In the genomic region with DNA sequence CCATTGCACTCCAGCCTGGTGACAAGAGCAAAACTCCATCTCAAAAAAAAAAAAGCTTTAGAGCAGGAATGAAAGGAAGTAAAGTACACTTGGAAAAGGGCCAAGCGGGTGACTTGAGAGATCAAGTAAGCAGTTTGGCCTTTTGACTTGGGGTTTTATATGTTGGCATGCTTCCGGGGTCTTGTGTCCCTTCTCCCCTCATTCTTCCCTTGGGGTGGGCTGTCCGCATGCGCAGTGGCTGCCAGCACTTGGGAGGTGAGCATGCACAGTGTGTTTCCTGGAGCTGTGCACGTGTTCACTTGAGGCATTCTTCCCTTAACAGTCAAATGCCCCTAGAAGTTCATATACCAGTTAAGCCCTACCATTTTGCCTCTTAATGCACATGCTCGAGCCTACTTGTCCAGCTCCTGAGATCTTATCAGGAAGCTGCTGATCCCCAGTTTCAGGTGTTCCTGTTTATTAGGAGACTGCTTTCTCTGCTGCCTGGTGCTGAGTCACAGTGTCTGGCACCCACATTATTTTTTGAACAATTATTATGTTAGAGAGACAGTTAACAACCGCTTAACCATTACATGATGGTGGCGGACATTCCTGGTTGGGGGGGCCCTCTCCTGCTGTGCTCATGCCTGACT, we compare ENCODE assay signal across 1 cellular context.
TF ChIP-seq lines count a peak whose summit lies in the region.

No MANE protein-coding gene starts in this region.

TF ChIP-seq in GM23338, 12 proteins besides CTCF, POLR2A, EP300 and RAD21 (continued from another document):
- TF ChIP-seq, protein P1, sequence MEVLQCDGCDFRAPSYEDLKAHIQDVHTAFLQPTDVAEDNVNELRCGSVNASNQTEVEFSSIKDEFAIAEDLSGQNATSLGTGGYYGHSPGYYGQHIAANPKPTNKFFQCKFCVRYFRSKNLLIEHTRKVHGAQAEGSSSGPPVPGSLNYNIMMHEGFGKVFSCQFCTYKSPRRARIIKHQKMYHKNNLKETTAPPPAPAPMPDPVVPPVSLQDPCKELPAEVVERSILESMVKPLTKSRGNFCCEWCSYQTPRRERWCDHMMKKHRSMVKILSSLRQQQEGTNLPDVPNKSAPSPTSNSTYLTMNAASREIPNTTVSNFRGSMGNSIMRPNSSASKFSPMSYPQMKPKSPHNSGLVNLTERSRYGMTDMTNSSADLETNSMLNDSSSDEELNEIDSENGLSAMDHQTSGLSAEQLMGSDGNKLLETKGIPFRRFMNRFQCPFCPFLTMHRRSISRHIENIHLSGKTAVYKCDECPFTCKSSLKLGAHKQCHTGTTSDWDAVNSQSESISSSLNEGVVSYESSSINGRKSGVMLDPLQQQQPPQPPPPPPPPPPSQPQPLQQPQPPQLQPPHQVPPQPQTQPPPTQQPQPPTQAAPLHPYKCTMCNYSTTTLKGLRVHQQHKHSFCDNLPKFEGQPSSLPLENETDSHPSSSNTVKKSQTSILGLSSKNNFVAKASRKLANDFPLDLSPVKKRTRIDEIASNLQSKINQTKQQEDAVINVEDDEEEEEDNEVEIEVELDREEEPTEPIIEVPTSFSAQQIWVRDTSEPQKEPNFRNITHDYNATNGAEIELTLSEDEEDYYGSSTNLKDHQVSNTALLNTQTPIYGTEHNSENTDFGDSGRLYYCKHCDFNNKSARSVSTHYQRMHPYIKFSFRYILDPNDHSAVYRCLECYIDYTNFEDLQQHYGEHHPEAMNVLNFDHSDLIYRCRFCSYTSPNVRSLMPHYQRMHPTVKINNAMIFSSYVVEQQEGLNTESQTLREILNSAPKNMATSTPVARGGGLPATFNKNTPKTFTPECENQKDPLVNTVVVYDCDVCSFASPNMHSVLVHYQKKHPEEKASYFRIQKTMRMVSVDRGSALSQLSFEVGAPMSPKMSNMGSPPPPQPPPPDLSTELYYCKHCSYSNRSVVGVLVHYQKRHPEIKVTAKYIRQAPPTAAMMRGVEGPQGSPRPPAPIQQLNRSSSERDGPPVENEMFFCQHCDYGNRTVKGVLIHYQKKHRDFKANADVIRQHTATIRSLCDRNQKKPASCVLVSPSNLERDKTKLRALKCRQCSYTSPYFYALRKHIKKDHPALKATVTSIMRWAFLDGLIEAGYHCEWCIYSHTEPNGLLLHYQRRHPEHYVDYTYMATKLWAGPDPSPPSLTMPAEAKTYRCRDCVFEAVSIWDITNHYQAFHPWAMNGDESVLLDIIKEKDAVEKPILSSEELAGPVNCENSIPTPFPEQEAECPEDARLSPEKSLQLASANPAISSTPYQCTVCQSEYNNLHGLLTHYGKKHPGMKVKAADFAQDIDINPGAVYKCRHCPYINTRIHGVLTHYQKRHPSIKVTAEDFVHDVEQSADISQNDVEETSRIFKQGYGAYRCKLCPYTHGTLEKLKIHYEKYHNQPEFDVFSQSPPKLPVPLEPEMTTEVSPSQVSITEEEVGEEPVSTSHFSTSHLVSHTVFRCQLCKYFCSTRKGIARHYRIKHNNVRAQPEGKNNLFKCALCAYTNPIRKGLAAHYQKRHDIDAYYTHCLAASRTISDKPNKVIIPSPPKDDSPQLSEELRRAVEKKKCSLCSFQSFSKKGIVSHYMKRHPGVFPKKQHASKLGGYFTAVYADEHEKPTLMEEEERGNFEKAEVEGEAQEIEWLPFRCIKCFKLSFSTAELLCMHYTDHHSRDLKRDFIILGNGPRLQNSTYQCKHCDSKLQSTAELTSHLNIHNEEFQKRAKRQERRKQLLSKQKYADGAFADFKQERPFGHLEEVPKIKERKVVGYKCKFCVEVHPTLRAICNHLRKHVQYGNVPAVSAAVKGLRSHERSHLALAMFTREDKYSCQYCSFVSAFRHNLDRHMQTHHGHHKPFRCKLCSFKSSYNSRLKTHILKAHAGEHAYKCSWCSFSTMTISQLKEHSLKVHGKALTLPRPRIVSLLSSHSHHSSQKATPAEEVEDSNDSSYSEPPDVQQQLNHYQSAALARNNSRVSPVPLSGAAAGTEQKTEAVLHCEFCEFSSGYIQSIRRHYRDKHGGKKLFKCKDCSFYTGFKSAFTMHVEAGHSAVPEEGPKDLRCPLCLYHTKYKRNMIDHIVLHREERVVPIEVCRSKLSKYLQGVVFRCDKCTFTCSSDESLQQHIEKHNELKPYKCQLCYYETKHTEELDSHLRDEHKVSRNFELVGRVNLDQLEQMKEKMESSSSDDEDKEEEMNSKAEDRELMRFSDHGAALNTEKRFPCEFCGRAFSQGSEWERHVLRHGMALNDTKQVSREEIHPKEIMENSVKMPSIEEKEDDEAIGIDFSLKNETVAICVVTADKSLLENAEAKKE (CRISPR knock-in tag; IDR thresholded peaks at IDR 0.05) = no peak
- TF ChIP-seq JUNB (IDR thresholded peaks at IDR 0.05; ENCODE audit: unreplicated experiment) = no peak
- no peak for TF ChIP-seq ZNF331 (CRISPR knock-in tag; IDR thresholded peaks at IDR 0.05; ENCODE audit: low read depth)
- TF ChIP-seq ZNF114 (CRISPR knock-in tag; IDR thresholded peaks at IDR 0.05) = no peak
- no peak for TF ChIP-seq CREB1 (CRISPR knock-in tag; IDR thresholded peaks at IDR 0.05; ENCODE audit: low read depth)
- TF ChIP-seq, protein P2, sequence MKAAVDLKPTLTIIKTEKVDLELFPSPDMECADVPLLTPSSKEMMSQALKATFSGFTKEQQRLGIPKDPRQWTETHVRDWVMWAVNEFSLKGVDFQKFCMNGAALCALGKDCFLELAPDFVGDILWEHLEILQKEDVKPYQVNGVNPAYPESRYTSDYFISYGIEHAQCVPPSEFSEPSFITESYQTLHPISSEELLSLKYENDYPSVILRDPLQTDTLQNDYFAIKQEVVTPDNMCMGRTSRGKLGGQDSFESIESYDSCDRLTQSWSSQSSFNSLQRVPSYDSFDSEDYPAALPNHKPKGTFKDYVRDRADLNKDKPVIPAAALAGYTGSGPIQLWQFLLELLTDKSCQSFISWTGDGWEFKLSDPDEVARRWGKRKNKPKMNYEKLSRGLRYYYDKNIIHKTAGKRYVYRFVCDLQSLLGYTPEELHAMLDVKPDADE (IDR thresholded peaks at IDR 0.05) = no peak
- TF ChIP-seq EZH2phosphoT487 (IDR thresholded peaks at IDR 0.05; ENCODE audit: unreplicated experiment) = no peak
- TF ChIP-seq NANOG (IDR thresholded peaks at IDR 0.05; ENCODE audit: borderline replicate concordance) = no peak
- TF ChIP-seq POLR2AphosphoS5 (IDR thresholded peaks at IDR 0.05; ENCODE audit: low read depth) = no peak
